In genomic region chr21:14591277-14591876, GRCh38 we compare ENCODE assay signal across 12 cellular contexts. TPM values are rescaled to one million over a fixed set of nuclear protein-coding genes. Genes with fewer than 3 reads are reported as not detected.
DNase-seq lines count a peak whose midpoint lies in the region; ATAC-seq and TF ChIP-seq lines count a peak whose summit lies in the region.
"Had no signal": no experiment of that assay in that cellular context is flagged by ENCODE, and none has a peak within 500 bp of the region (broad histone marks: within the 10 kb centered on the region; RNA-seq: fewer than 3 reads in every experiment).

No MANE protein-coding gene starts in this region.

- H3K4me1 ChIP-seq in GM23338 (ENCODE audit: insufficient read depth) (no peaks in the 10 kb centered on the region), muscle layer of duodenum (ENCODE audit: control insufficient read depth in 1 of 2, insufficient read depth in 2 of 2, low read length in 2 of 2) (peaks cover 4 to 6% of the 10 kb centered on the region in 2 donors)

- H3K4me1 Mint-ChIP-seq in GM23338: peaks cover 3% of the 10 kb centered on the region; the same call in 1 of the 3 replicates
- peaks cover 59% of the 10 kb centered on the region for H3K4me1 Mint-ChIP-seq in activated T-helper 1 cell treated with anti-CD3 and anti-CD28 coated beads, Interleukin-12 subunit alpha, Interleukin-12 subunit beta, Interleukin-2, Interleukin-4 antibody, amounts not matched to agents 30 ng/mL and 10 ng/mL and 1 ng/mL, durations not matched to agents 14 hours and 24 hours and 36 hours (ENCODE audit: low read depth)

- H3K27ac Mint-ChIP-seq in GM23338: no peak overlapping the region
- peak overlapping the region; percentile 83 for H3K27ac Mint-ChIP-seq in activated T-helper 1 cell treated with anti-CD3 and anti-CD28 coated beads, Interleukin-12 subunit alpha, Interleukin-12 subunit beta, Interleukin-2, Interleukin-4 antibody, amounts not matched to agents 30 ng/mL and 10 ng/mL and 1 ng/mL, durations not matched to agents 14 hours and 24 hours and 36 hours

- no peak overlapping the region for H3K4me3 Mint-ChIP-seq in GM23338
- H3K4me3 Mint-ChIP-seq in activated T-helper 1 cell treated with anti-CD3 and anti-CD28 coated beads, Interleukin-12 subunit alpha, Interleukin-12 subunit beta, Interleukin-2, Interleukin-4 antibody, amounts not matched to agents 30 ng/mL and 10 ng/mL and 1 ng/mL, durations not matched to agents 14 hours and 24 hours and 36 hours: peak overlapping the region; percentile 0

- peaks cover 12% of the 10 kb centered on the region for H3K9me3 Mint-ChIP-seq in GM23338
- H3K9me3 Mint-ChIP-seq in activated T-helper 1 cell treated with anti-CD3 and anti-CD28 coated beads, Interleukin-12 subunit alpha, Interleukin-12 subunit beta, Interleukin-2, Interleukin-4 antibody, amounts not matched to agents 30 ng/mL and 10 ng/mL and 1 ng/mL, durations not matched to agents 14 hours and 24 hours and 36 hours: peaks cover 30% of the 10 kb centered on the region

- H3K27me3 ChIP-seq in GM23338 (ENCODE audit: insufficient read depth) (no peaks in the 10 kb centered on the region), muscle layer of duodenum (ENCODE audit: low read depth, low read length) (no peaks in the 10 kb centered on the region)

- no peaks in the 10 kb centered on the region for H4K20me1 ChIP-seq in GM23338 (replicated peaks; ENCODE audit: insufficient read depth)

- H3K36me3 ChIP-seq in GM23338 (ENCODE audit: insufficient read depth) (peaks cover 3% of the 10 kb centered on the region; the same call in 1 of the 2 replicates), muscle layer of duodenum (ENCODE audit: control insufficient read depth in 1 of 2, insufficient read depth in 2 of 2, low read length in 2 of 2) (no peaks in the 10 kb centered on the region)
- H3K36me3 ChIP-seq: WERI-Rb-1 had no signal

- H3K4me3 ChIP-seq in GM12865 (ENCODE audit: low read depth, low read length): no peak overlapping the region
- no peak overlapping the region for H3K4me3 ChIP-seq in GM23338
- no peak overlapping the region for H3K4me3 ChIP-seq in muscle layer of duodenum (ENCODE audit: low read depth in 1 of 2, low read length in 2 of 2)
- H3K4me3 ChIP-seq: mucosa of descending colon had no signal

- H3K79me2 ChIP-seq in GM23338 (replicated peaks; ENCODE audit: insufficient read depth): no peaks in the 10 kb centered on the region

- intact Hi-C loops in activated T-helper 1 cell treated with anti-CD3 and anti-CD28 coated beads, Interleukin-12 subunit alpha, Interleukin-12 subunit beta, Interleukin-2, Interleukin-4 antibody, amounts not matched to agents 30 ng/mL and 10 ng/mL and 1 ng/mL, durations not matched to agents 14 hours and 24 hours and 36 hours (cut with micrococcal nuclease): loop anchor here (1.0 to 10.0 kb wide), 3 partner anchors 9 to 137 kb away; no protein-coding TSS in a partner anchor

- H3K27ac ChIP-seq in GM23338 (ENCODE audit: low read depth) (no peak overlapping the region), muscle layer of duodenum (ENCODE audit: low read length) (peak overlapping the region; percentile 32)
- H3K27ac ChIP-seq: WERI-Rb-1 had no signal

- H3F3A ChIP-seq in GM23338 (replicated peaks; ENCODE audit: low read depth): no peaks in the 10 kb centered on the region

- 0 out of 2 replicates have a peak, but pooled peaks cover 5% of the 10 kb centered on the region for H3K9me2 ChIP-seq in GM23338 (ENCODE audit: insufficient read depth)

- ATAC-seq in GM23338: no peak
- no peak for ATAC-seq in GM21723 (IDR thresholded peaks at IDR 0.05; ENCODE audit: unreplicated experiment)

- TF ChIP-seq CTCF in GM12865 (IDR thresholded peaks at IDR 0.05; ENCODE audit: insufficient read depth, low read depth, low read length, missing control alignments) (no peak), GM23338 (conservative IDR thresholded peaks at IDR 0.05; ENCODE audit: low read depth in 2 of 2) (no peak)

- peaks cover 1% of the 10 kb centered on the region for H3K27me3 Mint-ChIP-seq in GM23338 (ENCODE audit: insufficient read depth, low read depth, poor library complexity)
- H3K27me3 Mint-ChIP-seq in activated T-helper 1 cell treated with anti-CD3 and anti-CD28 coated beads, Interleukin-12 subunit alpha, Interleukin-12 subunit beta, Interleukin-2, Interleukin-4 antibody, amounts not matched to agents 30 ng/mL and 10 ng/mL and 1 ng/mL, durations not matched to agents 14 hours and 24 hours and 36 hours (ENCODE audit: insufficient read depth): no peaks in the 10 kb centered on the region

- peaks cover under 1 to 2% of the 10 kb centered on the region in 2 donors for H3K9me3 ChIP-seq in muscle layer of duodenum (ENCODE audit: control insufficient read depth in 1 of 2, low read length in 2 of 2)
- H3K9me3 ChIP-seq: mucosa of descending colon had no signal

- 0 out of 2 replicates have a peak overlapping the region, but pooled peaks have one; percentile 60 for H2AFZ ChIP-seq in GM23338

- DNase-seq in GM12865 (ENCODE audit: low read depth) (peak; percentile 7), GM23338 (ENCODE audit: low spot score) (no peak), HK-2 (ENCODE audit: unreplicated experiment) (no peak), RPMI8226 (no peak)
- DNase-seq in activated T-helper 1 cell treated with anti-CD3 and anti-CD28 coated beads, Interleukin-12 subunit alpha, Interleukin-12 subunit beta, Interleukin-2, Interleukin-4 antibody, amounts not matched to agents 30 ng/mL and 10 ng/mL and 1 ng/mL, durations not matched to agents 14 hours and 24 hours and 36 hours (ENCODE audit: low spot score): no peak
- DNase-seq: amniotic stem cell, DMS153, NCI-H2171, WERI-Rb-1 had no signal

- peaks cover 16% of the 10 kb centered on the region for H3K36me3 Mint-ChIP-seq in GM23338 (ENCODE audit: low read depth)
- peaks cover 20% of the 10 kb centered on the region for H3K36me3 Mint-ChIP-seq in activated T-helper 1 cell treated with anti-CD3 and anti-CD28 coated beads, Interleukin-12 subunit alpha, Interleukin-12 subunit beta, Interleukin-2, Interleukin-4 antibody, amounts not matched to agents 30 ng/mL and 10 ng/mL and 1 ng/mL, durations not matched to agents 14 hours and 24 hours and 36 hours (ENCODE audit: low read depth)

- H3K4me2 ChIP-seq in GM23338: no peak overlapping the region

TF ChIP-seq in GM23338, 12 proteins besides CTCF, POLR2A, EP300 and RAD21:
- TF ChIP-seq REST (IDR thresholded peaks at IDR 0.05; ENCODE audit: unreplicated experiment) (no peak), EZH2phosphoT487 (IDR thresholded peaks at IDR 0.05; ENCODE audit: unreplicated experiment) (no peak), JUNB (IDR thresholded peaks at IDR 0.05; ENCODE audit: unreplicated experiment) (no peak), STAT1 (IDR thresholded peaks at IDR 0.05; ENCODE audit: unreplicated experiment) (no peak), CREB1 (CRISPR knock-in tag; IDR thresholded peaks at IDR 0.05; ENCODE audit: low read depth) (no peak), POLR2AphosphoS5 (IDR thresholded peaks at IDR 0.05; ENCODE audit: low read depth) (no peak), ZNF331 (CRISPR knock-in tag; IDR thresholded peaks at IDR 0.05; ENCODE audit: low read depth) (no peak)

RNA-seq across cellular contexts. Expression of gene SAMSN1, which starts 45.3 kb away (rescaled TPM):
- total RNA-seq in GM23338 (2014; rRNA removed; shearing (Covaris generic)): 2.0 and 3.2 TPM in 2 replicates
- 5.4 and 7.9 TPM in 2 replicates for polyA plus RNA-seq in GM23338 (2016; fragmentation: Nextera tagmentation; extraction: Ambion mirVana)
- total RNA-seq in activated T-helper 1 cell treated with anti-CD3 and anti-CD28 coated beads, Interleukin-12 subunit alpha, Interleukin-12 subunit beta, Interleukin-2, Interleukin-4 antibody, amounts not matched to agents 30 ng/mL and 10 ng/mL and 1 ng/mL, durations not matched to agents 14 hours and 24 hours and 36 hours: 115 and 119 TPM in 2 replicates

Comparison
In these comparisons a context has a peak if more than half of its experiments do, and no peak if none do; other contexts are left out.
1. RNA of gene SAMSN1, which starts 45.3 kb away (total RNA-seq): 115 to 119 TPM in activated T-helper 1 cell treated with anti-CD3 and anti-CD28 coated beads, Interleukin-12 subunit alpha, Interleukin-12 subunit beta, Interleukin-2, Interleukin-4 antibody, amounts not matched to agents 30 ng/mL and 10 ng/mL and 1 ng/mL, durations not matched to agents 14 hours and 24 hours and 36 hours; 2.0 to 3.2 TPM in GM23338; every median in the first group is over 10 times any median in the second.